ENCODE assay signal across 10 cellular contexts in the genomic region with DNA sequence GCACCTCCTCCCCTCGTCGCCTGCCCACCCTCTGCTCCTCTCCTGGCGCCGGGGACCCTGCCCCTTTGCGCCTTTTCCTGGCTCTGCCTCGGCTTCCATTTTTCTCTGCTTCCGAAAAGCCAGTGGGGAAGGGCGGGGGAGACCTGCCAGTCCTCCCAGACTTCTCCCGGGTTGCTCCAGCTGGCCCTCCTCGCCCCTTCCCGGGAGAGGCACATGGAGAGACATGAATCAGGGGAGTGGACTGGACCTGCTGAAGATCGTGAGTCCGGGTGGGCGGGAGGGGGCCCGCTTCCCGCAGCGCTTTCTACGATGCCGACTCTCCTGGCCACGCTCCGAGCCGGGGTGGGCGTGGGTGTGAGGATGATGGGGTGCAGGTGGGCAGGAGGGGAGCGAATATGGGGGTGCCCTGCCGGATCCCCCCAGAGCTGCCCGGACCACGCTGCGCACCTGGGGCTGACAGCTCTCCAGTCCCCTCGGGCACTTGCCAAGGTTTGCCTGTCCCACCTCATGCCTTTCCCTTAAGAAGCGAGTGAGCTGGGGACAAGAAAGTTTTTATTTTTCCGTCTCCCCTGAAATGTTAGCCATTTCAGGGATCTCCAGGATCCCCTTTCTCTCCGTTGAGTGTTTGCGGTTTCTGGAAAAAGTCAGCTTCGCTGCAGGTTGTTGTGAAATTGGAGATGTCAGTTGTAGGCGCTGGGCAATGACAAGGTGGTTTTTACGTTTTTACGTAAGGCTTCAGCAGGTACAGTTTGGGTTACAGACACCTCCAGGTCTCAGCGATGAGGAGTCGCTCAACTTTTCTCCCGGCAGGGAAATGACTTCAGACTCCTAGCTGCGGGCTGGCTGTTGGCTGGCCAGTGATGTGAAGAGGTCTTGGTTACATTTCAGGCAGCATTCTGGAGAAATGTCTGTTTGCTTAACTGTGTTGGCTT. TPM values are rescaled to one million over a fixed set of nuclear protein-coding genes. Genes with fewer than 3 reads are reported as not detected.
DNase-seq lines count a peak whose midpoint lies in the region; ATAC-seq and TF ChIP-seq lines count a peak whose summit lies in the region.
"Had no signal": no experiment of that assay in that cellular context is flagged by ENCODE, and none has a peak within 500 bp of the region (broad histone marks: within the 10 kb centered on the region; RNA-seq: fewer than 3 reads in every experiment).

No MANE protein-coding gene starts in this region.

- H3K9me3 ChIP-seq in Loucy (ENCODE audit: insufficient read depth, low read depth, low read length): no peaks in the 10 kb centered on the region
- no peaks in the 10 kb centered on the region for H3K9me3 ChIP-seq in left lung
- H3K9me3 ChIP-seq in testis: no peaks in the 10 kb centered on the region

- H3K9me3 Mint-ChIP-seq in T-helper 2 cell treated with Interferon-gamma antibody and Interleukin-4, amounts not matched to agents 5 μg/mL and 100 μg/mL, for 36 hours: no peaks in the 10 kb centered on the region

- H3K36me3 ChIP-seq in Loucy (ENCODE audit: insufficient read depth, low read length) (no peaks in the 10 kb centered on the region), left lung (no peaks in the 10 kb centered on the region), testis (ENCODE audit: low read depth, missing control alignments) (no peaks in the 10 kb centered on the region)

- WGBS in testis, 2 donors: 4% methylated on average over 33 to 41 of the region's 41 CpGs

- H3K79me2 ChIP-seq in Loucy (ENCODE audit: insufficient read depth, low read length): no peaks in the 10 kb centered on the region

- peak; percentile 39 for ATAC-seq in left lung
- no peak for ATAC-seq in HG02970 (IDR thresholded peaks at IDR 0.05; ENCODE audit: low FRiP score, unreplicated experiment)

- H3K4me3 Mint-ChIP-seq in T-helper 2 cell treated with Interferon-gamma antibody and Interleukin-4, amounts not matched to agents 5 μg/mL and 100 μg/mL, for 36 hours: no peak overlapping the region

- H3K4me2 ChIP-seq in Loucy (ENCODE audit: low read depth, low read length, poor library complexity, severe bottlenecking): peak overlapping the region; percentile 47

- H3K27me3 Mint-ChIP-seq in T-helper 2 cell treated with Interferon-gamma antibody and Interleukin-4, amounts not matched to agents 5 μg/mL and 100 μg/mL, for 36 hours (ENCODE audit: low read depth): peaks cover 33% of the 10 kb centered on the region

- H4K20me1 ChIP-seq in Loucy (ENCODE audit: insufficient read depth, low read length, poor library complexity, severe bottlenecking): no peaks in the 10 kb centered on the region

- H3K36me3 Mint-ChIP-seq in T-helper 2 cell treated with Interferon-gamma antibody and Interleukin-4, amounts not matched to agents 5 μg/mL and 100 μg/mL, for 36 hours (ENCODE audit: low read depth): no peaks in the 10 kb centered on the region

- H3K9me2 ChIP-seq in Loucy (replicated peaks; ENCODE audit: low read depth, low read length): no peaks in the 10 kb centered on the region

- no peak overlapping the region for H3K9ac ChIP-seq in Loucy (ENCODE audit: low read depth, low read length, poor library complexity, severe bottlenecking)

- no peaks in the 10 kb centered on the region for H3F3A ChIP-seq in Loucy (ENCODE audit: low read depth)

- DNase-seq in coronary artery (ENCODE audit: low spot score) (no peak), left lung (peak in 1 of 2 donors; percentile 69), testis (peak; percentile 19), cortex of kidney (lab: John Stamatoyannopoulos, UW) (no peak)
- no peak for DNase-seq in stimulated activated CD4-positive, alpha-beta T cell treated with anti-CD3 and anti-CD28 coated beads, Interleukin-12 subunit alpha, Interleukin-12 subunit beta, amount 100 ng/mL, for 4 hours
- no peak for DNase-seq in T-helper 2 cell treated with Interferon-gamma antibody and Interleukin-4, amounts not matched to agents 5 μg/mL and 100 μg/mL, for 36 hours (ENCODE audit: low spot score)

- intact Hi-C loops in left lung (cut with DNase I): no loop called here
- intact Hi-C loops in testis (cut with DNase I; ENCODE audit: low total_unique reads): no loop called here

- H3K4me1 Mint-ChIP-seq in T-helper 2 cell treated with Interferon-gamma antibody and Interleukin-4, amounts not matched to agents 5 μg/mL and 100 μg/mL, for 36 hours (ENCODE audit: low read depth): no peaks in the 10 kb centered on the region

- peaks cover 16% of the 10 kb centered on the region for H3K27me3 ChIP-seq in Loucy (ENCODE audit: insufficient read depth, low read length, poor library complexity, severe bottlenecking)
- H3K27me3 ChIP-seq in left lung: peaks cover 18 to 41% of the 10 kb centered on the region in 2 donors
- H3K27me3 ChIP-seq in testis: no peaks in the 10 kb centered on the region

- TF ChIP-seq CTCF in Loucy (conservative IDR thresholded peaks at IDR 0.05; ENCODE audit: low read length) (no peak), coronary artery (IDR thresholded peaks at IDR 0.05) (no peak), left lung (IDR thresholded peaks at IDR 0.05) (no peak), testis (IDR thresholded peaks at IDR 0.05) (no peak)

- no peak for TF ChIP-seq POLR2A in testis (IDR thresholded peaks at IDR 0.05)

- H3K4me3 ChIP-seq in Loucy (ENCODE audit: low read length, poor library complexity, severe bottlenecking) (no peak overlapping the region), coronary artery (peak overlapping the region; percentile 79), left lung (peak overlapping the region; percentile 44 to 48), testis (peak overlapping the region; percentile 66 to 67)

- no peak overlapping the region for H2AFZ ChIP-seq in Loucy (ENCODE audit: low read length)

- H3K4me1 ChIP-seq in Loucy (ENCODE audit: insufficient read depth, low read length, poor library complexity, severe bottlenecking) (no peaks in the 10 kb centered on the region), left lung (peaks cover 0 to 18% of the 10 kb centered on the region in 2 donors), testis (no peaks in the 10 kb centered on the region)

- no peak overlapping the region for H3K27ac Mint-ChIP-seq in T-helper 2 cell treated with Interferon-gamma antibody and Interleukin-4, amounts not matched to agents 5 μg/mL and 100 μg/mL, for 36 hours

- peak overlapping the region; percentile 91 to 93 for H3K27ac ChIP-seq in coronary artery
- H3K27ac ChIP-seq in left lung: peak overlapping the region; percentile 42 to 76
- H3K27ac ChIP-seq in testis: peak overlapping the region; percentile 69 to 78

RNA-seq across cellular contexts. Expression of gene CACNB2, which starts 1.0 kb away (rescaled TPM):
- total RNA-seq in left lung (1 to 10 TPM; 4.0 to 5.7 TPM), testis (1 to 10 TPM; 1.4 to 4.8 TPM)
- polyA plus RNA-seq in testis (ENCODE audit: insufficient read depth, low read depth, low replicate concordance): 1.3 TPM
- total RNA-seq: glomerular endothelial cell, SK-MEL-5 had no signal
